ENCODE assay signal across 9 cellular contexts in genomic region chr1:227562923-227563318, GRCh38. TPM values are rescaled to one million over a fixed set of nuclear protein-coding genes. Genes with fewer than 3 reads are reported as not detected.
DNase-seq lines count a peak whose midpoint lies in the region; ATAC-seq and TF ChIP-seq lines count a peak whose summit lies in the region.
"Had no signal": no experiment of that assay in that cellular context is flagged by ENCODE, and none has a peak within 500 bp of the region (broad histone marks: within the 10 kb centered on the region; RNA-seq: fewer than 3 reads in every experiment).

No MANE protein-coding gene starts in this region.

- H3K27ac Mint-ChIP-seq in GM23338, result peak overlapping the region; percentile 99; the same call in 1 of the 2 replicates
- H3K27ac Mint-ChIP-seq in activated naive CD4-positive, alpha-beta T cell treated with anti-CD3 and anti-CD28 coated beads, Interleukin-2, amount 50 U/mL, for 72 hours, result peak overlapping the region; percentile 93 to 97

- H3K4me3 ChIP-seq in GM23338 (peak overlapping the region; percentile 77), mesodermal cell (ENCODE audit: extremely low read depth, insufficient read depth, low read length, poor library complexity, severe bottlenecking) (peak overlapping the region; percentile 77)

- no peak for TF ChIP-seq CTCF in 22Rv1 (IDR thresholded peaks at IDR 0.05)
- TF ChIP-seq CTCF in GM23338 (conservative IDR thresholded peaks at IDR 0.05; ENCODE audit: low read depth in 2 of 2), result no peak

- no peaks in the 10 kb centered on the region for H3K9me3 ChIP-seq in mesodermal cell (ENCODE audit: control insufficient read depth, low read length)

- peaks cover 19% of the 10 kb centered on the region for H3K27me3 Mint-ChIP-seq in GM23338 (ENCODE audit: insufficient read depth, low read depth, poor library complexity)

- 0 out of 2 replicates have a peak overlapping the region, but pooled peaks have one; percentile 53 for H3K4me2 ChIP-seq in GM23338

- DNase-seq in GM23338 (ENCODE audit: low spot score), result no peak
- no peak for DNase-seq in activated naive CD4-positive, alpha-beta T cell treated with anti-CD3 and anti-CD28 coated beads, Interleukin-2, amount 50 U/mL, for 72 hours (ENCODE audit: low spot score in 2 of 2)
- no peak for DNase-seq in NCI-H1694 (lab: John Stamatoyannopoulos, UW)
- no peak for DNase-seq in NCI-H187 (lab: John Stamatoyannopoulos, UW)
- DNase-seq: GF-D8 had no signal

- peaks cover 14% of the 10 kb centered on the region for H3K4me1 Mint-ChIP-seq in GM23338

- no peaks in the 10 kb centered on the region for H3F3A ChIP-seq in GM23338 (replicated peaks; ENCODE audit: low read depth)

- ATAC-seq in GM23338, result no peak
- ATAC-seq in activated naive CD4-positive, alpha-beta T cell treated with anti-CD3 and anti-CD28 coated beads, Interleukin-2, amount 50 U/mL, for 72 hours, result no peak
- no peak for ATAC-seq in HG02970 (IDR thresholded peaks at IDR 0.05; ENCODE audit: low FRiP score, unreplicated experiment)
- ATAC-seq in GM21723 (IDR thresholded peaks at IDR 0.05; ENCODE audit: unreplicated experiment), result no peak

- H3K27ac ChIP-seq in 22Rv1, result peak overlapping the region; percentile 92
- no peak overlapping the region for H3K27ac ChIP-seq in GM23338 (ENCODE audit: low read depth)
- H3K27ac ChIP-seq in mesodermal cell (ENCODE audit: low read depth, low read length, severe bottlenecking), result no peak overlapping the region

- H3K4me3 Mint-ChIP-seq in GM23338, result peak overlapping the region; percentile 93

- peaks cover 16% of the 10 kb centered on the region for H3K36me3 Mint-ChIP-seq in GM23338 (ENCODE audit: low read depth)
- peaks cover 9 to 64% of the 10 kb centered on the region in 2 donors for H3K36me3 Mint-ChIP-seq in activated naive CD4-positive, alpha-beta T cell treated with anti-CD3 and anti-CD28 coated beads, Interleukin-2, amount 50 U/mL, for 72 hours

- H3K79me2 ChIP-seq in GM23338 (replicated peaks; ENCODE audit: insufficient read depth), result peaks cover 41% of the 10 kb centered on the region

- H3K9me2 ChIP-seq in GM23338 (ENCODE audit: insufficient read depth), result no peaks in the 10 kb centered on the region; the same call in 1 of the 2 replicates

- H3K4me1 ChIP-seq in GM23338 (ENCODE audit: insufficient read depth) (peaks cover 5% of the 10 kb centered on the region; the same call in 1 of the 2 replicates), mesodermal cell (ENCODE audit: control insufficient read depth, insufficient read depth, low read length, poor library complexity, severe bottlenecking) (no peaks in the 10 kb centered on the region)

- no peaks in the 10 kb centered on the region for H3K27me3 ChIP-seq in GM23338 (ENCODE audit: insufficient read depth)

- WGBS in mesodermal cell (ENCODE audit: insufficient coverage in 2 of 2), 2 experiments, result 95 to 99% methylated on average over 10 of the region's 10 CpGs

- peak overlapping the region; percentile 90; the same call in 1 of the 2 replicates for H2AFZ ChIP-seq in GM23338

- H4K20me1 ChIP-seq in GM23338 (replicated peaks; ENCODE audit: insufficient read depth), result peaks cover 17% of the 10 kb centered on the region

- peaks cover 24% of the 10 kb centered on the region for H3K9me3 Mint-ChIP-seq in GM23338
- H3K9me3 Mint-ChIP-seq in activated naive CD4-positive, alpha-beta T cell treated with anti-CD3 and anti-CD28 coated beads, Interleukin-2, amount 50 U/mL, for 72 hours, result peaks cover 5 to 22% of the 10 kb centered on the region in 2 donors

- no peaks in the 10 kb centered on the region for H3K36me3 ChIP-seq in GM23338 (ENCODE audit: insufficient read depth)
- H3K36me3 ChIP-seq in mesodermal cell (ENCODE audit: control insufficient read depth, insufficient read depth, low read length), result peaks cover 15% of the 10 kb centered on the region

TF ChIP-seq in GM23338, 12 proteins besides CTCF, POLR2A, EP300 and RAD21 (continues in another document):
- no peak for TF ChIP-seq REST (IDR thresholded peaks at IDR 0.05; ENCODE audit: unreplicated experiment)
- no peak for TF ChIP-seq EZH2phosphoT487 (IDR thresholded peaks at IDR 0.05; ENCODE audit: unreplicated experiment)
- TF ChIP-seq JUNB (IDR thresholded peaks at IDR 0.05; ENCODE audit: unreplicated experiment), result no peak
- TF ChIP-seq ZNF331 (CRISPR knock-in tag; IDR thresholded peaks at IDR 0.05; ENCODE audit: low read depth), result no peak
- TF ChIP-seq STAT1 (IDR thresholded peaks at IDR 0.05; ENCODE audit: unreplicated experiment), result no peak
- TF ChIP-seq EZH2 (IDR thresholded peaks at IDR 0.05; ENCODE audit: low read depth, unreplicated experiment), result no peak
- no peak for TF ChIP-seq POLR2AphosphoS5 (IDR thresholded peaks at IDR 0.05; ENCODE audit: low read depth)

RNA-seq across cellular contexts. Expression of gene ZNF678, which starts 0.4 kb away (rescaled TPM):
- 45.9 and 60.0 TPM in 2 replicates for total RNA-seq in GM23338 (2014; rRNA removed; shearing (Covaris generic))
- 8.2 and 8.6 TPM in 2 replicates for polyA plus RNA-seq in GM23338 (2016; fragmentation: Nextera tagmentation; extraction: Ambion mirVana)
- total RNA-seq in activated naive CD4-positive, alpha-beta T cell treated with anti-CD3 and anti-CD28 coated beads, Interleukin-2, amount 50 U/mL, for 72 hours, result 10 to 100 TPM in 1 of 2 donors, 1 to 10 TPM in 1; 8.5 to 14.1 TPM
- 6.5 TPM for polyA plus RNA-seq in mesodermal cell (2013, experiment 1 of 2)
- 8.4 TPM for polyA plus RNA-seq in mesodermal cell (2013, experiment 2 of 2)
